2 cellular contexts compared by ENCODE assay signal in the genomic region with DNA sequence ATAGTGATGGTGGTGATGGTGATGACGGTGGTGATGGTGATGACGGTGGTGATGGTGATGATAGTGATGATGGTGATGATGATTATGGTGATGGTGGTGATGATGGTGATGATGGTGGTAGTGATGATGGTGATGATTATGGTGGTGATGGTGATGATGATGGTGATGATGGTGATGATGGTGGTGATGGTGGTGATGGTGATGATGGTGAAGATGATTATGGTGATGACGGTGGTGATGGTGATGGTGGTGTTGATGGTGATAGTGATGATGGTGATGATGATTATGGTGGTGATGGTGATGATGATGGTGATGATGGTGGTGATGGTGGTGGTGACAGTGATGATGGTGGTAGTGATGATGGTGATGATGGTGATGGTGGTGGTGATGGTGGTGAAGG.
TF ChIP-seq lines count a peak whose summit lies in the region.

No MANE protein-coding gene starts in this region.

TF ChIP-seq in HepG2, 621 proteins besides CTCF, POLR2A, EP300 and RAD21:
- TF ChIP-seq TCF7 (IDR thresholded peaks at IDR 0.05; ENCODE audit: low read depth) (no peak), ZNF180 (CRISPR knock-in tag; IDR thresholded peaks at IDR 0.05; ENCODE audit: borderline replicate concordance, low read depth) (no peak), ZNF33A (CRISPR knock-in tag; IDR thresholded peaks at IDR 0.05; ENCODE audit: borderline replicate concordance) (no peak), CREB1 (IDR thresholded peaks at IDR 0.05) (peak; percentile 95), CREB1 (CRISPR knock-in tag; IDR thresholded peaks at IDR 0.05) (no peak), FOXA1 (IDR thresholded peaks at IDR 0.05) (peak; percentile 13; the same call in 1 of the 2 replicates), FOXA1 (CRISPR knock-in tag; IDR thresholded peaks at IDR 0.05) (no peak)

TF ChIP-seq in H1, 55 proteins besides CTCF, POLR2A, EP300 and RAD21:
- TF ChIP-seq CBX5 (IDR thresholded peaks at IDR 0.05; ENCODE audit: low read depth, low read length) (no peak), ASH2L (IDR thresholded peaks at IDR 0.05; ENCODE audit: low read length) (no peak), BRCA1 (IDR thresholded peaks at IDR 0.05; ENCODE audit: low read depth, low read length) (no peak), PHF8 (conservative IDR thresholded peaks at IDR 0.05; ENCODE audit: low read depth, low read length) (no peak), RXRA (IDR thresholded peaks at IDR 0.05; ENCODE audit: insufficient read depth, low read depth, low read length) (no peak), BACH1 (IDR thresholded peaks at IDR 0.05; ENCODE audit: low read length) (no peak), TBP (IDR thresholded peaks at IDR 0.05; ENCODE audit: low read depth, low read length) (no peak), CHD2 (IDR thresholded peaks at IDR 0.05; ENCODE audit: low read length) (no peak), HDAC2 (IDR thresholded peaks at IDR 0.05; ENCODE audit: borderline replicate concordance in 1 of 2, low read depth in 2 of 2, low read length in 2 of 2) (no peak), EZH2 (IDR thresholded peaks at IDR 0.05; ENCODE audit: low read depth, low read length, severe bottlenecking) (no peak), SRF (IDR thresholded peaks at IDR 0.05; ENCODE audit: low read depth, low read length) (no peak)
- TF ChIP-seq, protein P1, sequence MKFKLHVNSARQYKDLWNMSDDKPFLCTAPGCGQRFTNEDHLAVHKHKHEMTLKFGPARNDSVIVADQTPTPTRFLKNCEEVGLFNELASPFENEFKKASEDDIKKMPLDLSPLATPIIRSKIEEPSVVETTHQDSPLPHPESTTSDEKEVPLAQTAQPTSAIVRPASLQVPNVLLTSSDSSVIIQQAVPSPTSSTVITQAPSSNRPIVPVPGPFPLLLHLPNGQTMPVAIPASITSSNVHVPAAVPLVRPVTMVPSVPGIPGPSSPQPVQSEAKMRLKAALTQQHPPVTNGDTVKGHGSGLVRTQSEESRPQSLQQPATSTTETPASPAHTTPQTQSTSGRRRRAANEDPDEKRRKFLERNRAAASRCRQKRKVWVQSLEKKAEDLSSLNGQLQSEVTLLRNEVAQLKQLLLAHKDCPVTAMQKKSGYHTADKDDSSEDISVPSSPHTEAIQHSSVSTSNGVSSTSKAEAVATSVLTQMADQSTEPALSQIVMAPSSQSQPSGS (IDR thresholded peaks at IDR 0.05; ENCODE audit: low read length): no peak
- TF ChIP-seq, protein P2, sequence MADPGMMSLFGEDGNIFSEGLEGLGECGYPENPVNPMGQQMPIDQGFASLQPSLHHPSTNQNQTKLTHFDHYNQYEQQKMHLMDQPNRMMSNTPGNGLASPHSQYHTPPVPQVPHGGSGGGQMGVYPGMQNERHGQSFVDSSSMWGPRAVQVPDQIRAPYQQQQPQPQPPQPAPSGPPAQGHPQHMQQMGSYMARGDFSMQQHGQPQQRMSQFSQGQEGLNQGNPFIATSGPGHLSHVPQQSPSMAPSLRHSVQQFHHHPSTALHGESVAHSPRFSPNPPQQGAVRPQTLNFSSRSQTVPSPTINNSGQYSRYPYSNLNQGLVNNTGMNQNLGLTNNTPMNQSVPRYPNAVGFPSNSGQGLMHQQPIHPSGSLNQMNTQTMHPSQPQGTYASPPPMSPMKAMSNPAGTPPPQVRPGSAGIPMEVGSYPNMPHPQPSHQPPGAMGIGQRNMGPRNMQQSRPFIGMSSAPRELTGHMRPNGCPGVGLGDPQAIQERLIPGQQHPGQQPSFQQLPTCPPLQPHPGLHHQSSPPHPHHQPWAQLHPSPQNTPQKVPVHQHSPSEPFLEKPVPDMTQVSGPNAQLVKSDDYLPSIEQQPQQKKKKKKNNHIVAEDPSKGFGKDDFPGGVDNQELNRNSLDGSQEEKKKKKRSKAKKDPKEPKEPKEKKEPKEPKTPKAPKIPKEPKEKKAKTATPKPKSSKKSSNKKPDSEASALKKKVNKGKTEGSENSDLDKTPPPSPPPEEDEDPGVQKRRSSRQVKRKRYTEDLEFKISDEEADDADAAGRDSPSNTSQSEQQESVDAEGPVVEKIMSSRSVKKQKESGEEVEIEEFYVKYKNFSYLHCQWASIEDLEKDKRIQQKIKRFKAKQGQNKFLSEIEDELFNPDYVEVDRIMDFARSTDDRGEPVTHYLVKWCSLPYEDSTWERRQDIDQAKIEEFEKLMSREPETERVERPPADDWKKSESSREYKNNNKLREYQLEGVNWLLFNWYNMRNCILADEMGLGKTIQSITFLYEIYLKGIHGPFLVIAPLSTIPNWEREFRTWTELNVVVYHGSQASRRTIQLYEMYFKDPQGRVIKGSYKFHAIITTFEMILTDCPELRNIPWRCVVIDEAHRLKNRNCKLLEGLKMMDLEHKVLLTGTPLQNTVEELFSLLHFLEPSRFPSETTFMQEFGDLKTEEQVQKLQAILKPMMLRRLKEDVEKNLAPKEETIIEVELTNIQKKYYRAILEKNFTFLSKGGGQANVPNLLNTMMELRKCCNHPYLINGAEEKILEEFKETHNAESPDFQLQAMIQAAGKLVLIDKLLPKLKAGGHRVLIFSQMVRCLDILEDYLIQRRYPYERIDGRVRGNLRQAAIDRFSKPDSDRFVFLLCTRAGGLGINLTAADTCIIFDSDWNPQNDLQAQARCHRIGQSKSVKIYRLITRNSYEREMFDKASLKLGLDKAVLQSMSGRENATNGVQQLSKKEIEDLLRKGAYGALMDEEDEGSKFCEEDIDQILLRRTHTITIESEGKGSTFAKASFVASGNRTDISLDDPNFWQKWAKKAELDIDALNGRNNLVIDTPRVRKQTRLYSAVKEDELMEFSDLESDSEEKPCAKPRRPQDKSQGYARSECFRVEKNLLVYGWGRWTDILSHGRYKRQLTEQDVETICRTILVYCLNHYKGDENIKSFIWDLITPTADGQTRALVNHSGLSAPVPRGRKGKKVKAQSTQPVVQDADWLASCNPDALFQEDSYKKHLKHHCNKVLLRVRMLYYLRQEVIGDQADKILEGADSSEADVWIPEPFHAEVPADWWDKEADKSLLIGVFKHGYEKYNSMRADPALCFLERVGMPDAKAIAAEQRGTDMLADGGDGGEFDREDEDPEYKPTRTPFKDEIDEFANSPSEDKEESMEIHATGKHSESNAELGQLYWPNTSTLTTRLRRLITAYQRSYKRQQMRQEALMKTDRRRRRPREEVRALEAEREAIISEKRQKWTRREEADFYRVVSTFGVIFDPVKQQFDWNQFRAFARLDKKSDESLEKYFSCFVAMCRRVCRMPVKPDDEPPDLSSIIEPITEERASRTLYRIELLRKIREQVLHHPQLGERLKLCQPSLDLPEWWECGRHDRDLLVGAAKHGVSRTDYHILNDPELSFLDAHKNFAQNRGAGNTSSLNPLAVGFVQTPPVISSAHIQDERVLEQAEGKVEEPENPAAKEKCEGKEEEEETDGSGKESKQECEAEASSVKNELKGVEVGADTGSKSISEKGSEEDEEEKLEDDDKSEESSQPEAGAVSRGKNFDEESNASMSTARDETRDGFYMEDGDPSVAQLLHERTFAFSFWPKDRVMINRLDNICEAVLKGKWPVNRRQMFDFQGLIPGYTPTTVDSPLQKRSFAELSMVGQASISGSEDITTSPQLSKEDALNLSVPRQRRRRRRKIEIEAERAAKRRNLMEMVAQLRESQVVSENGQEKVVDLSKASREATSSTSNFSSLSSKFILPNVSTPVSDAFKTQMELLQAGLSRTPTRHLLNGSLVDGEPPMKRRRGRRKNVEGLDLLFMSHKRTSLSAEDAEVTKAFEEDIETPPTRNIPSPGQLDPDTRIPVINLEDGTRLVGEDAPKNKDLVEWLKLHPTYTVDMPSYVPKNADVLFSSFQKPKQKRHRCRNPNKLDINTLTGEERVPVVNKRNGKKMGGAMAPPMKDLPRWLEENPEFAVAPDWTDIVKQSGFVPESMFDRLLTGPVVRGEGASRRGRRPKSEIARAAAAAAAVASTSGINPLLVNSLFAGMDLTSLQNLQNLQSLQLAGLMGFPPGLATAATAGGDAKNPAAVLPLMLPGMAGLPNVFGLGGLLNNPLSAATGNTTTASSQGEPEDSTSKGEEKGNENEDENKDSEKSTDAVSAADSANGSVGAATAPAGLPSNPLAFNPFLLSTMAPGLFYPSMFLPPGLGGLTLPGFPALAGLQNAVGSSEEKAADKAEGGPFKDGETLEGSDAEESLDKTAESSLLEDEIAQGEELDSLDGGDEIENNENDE (IDR thresholded peaks at IDR 0.05; ENCODE audit: insufficient replicate concordance, low read length): no peak
- TF ChIP-seq, protein P3, sequence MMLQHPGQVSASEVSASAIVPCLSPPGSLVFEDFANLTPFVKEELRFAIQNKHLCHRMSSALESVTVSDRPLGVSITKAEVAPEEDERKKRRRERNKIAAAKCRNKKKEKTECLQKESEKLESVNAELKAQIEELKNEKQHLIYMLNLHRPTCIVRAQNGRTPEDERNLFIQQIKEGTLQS (IDR thresholded peaks at IDR 0.05; ENCODE audit: insufficient read depth, low read depth, low read length): no peak
